ENCODE assay signal across 18 cellular contexts in genomic region chr6:47163536-47163935, GRCh38.
DNase-seq lines count a peak whose midpoint lies in the region; ATAC-seq and TF ChIP-seq lines count a peak whose summit lies in the region.
"Had no signal": no experiment of that assay in that cellular context is flagged by ENCODE, and none has a peak within 500 bp of the region (broad histone marks: within the 10 kb centered on the region; RNA-seq: fewer than 3 reads in every experiment).

No MANE protein-coding gene starts in this region.

- peak overlapping the region; percentile 1 for H3K4me3 Mint-ChIP-seq in T-helper 17 cell
- H3K4me3 Mint-ChIP-seq: T-helper 1 cell treated with Interleukin-12 subunit alpha and Interleukin-12 subunit beta and Interleukin-4 antibody, amounts not matched to agents 30 μg/mL and 1 μg/mL, for 36 hours had no signal

- H3K27me3 ChIP-seq in GM06990 (replicated peaks; ENCODE audit: control insufficient read depth, insufficient read depth, low read length) = no peaks in the 10 kb centered on the region
- H3K27me3 ChIP-seq: Peyer's patch had no signal

- ATAC-seq in GM18870 (IDR thresholded peaks at IDR 0.05; ENCODE audit: unreplicated experiment) = peak; percentile 48
- ATAC-seq in HG02884 (IDR thresholded peaks at IDR 0.05; ENCODE audit: unreplicated experiment) = peak; percentile 51
- no peak for ATAC-seq in T-helper 17 cell
- ATAC-seq in GM19395 (IDR thresholded peaks at IDR 0.05; ENCODE audit: unreplicated experiment) = no peak
- ATAC-seq: HepG2 had no signal

- no peaks in the 10 kb centered on the region for H3K9me3 ChIP-seq in T-helper 17 cell (ENCODE audit: control insufficient read depth, low read length, poor library complexity, severe bottlenecking)
- H3K9me3 ChIP-seq: Peyer's patch had no signal

- H3K36me3 ChIP-seq in GM06990 (ENCODE audit: control insufficient read depth, insufficient read depth, low read length) = no peaks in the 10 kb centered on the region
- H3K36me3 ChIP-seq: Peyer's patch had no signal

- no peaks in the 10 kb centered on the region for H3K4me1 Mint-ChIP-seq in T-helper 17 cell

- no peak overlapping the region for H3K4me3 ChIP-seq in GM06990 (replicated peaks; ENCODE audit: low read depth, low read length)
- H3K4me3 ChIP-seq: Peyer's patch had no signal

- no peaks in the 10 kb centered on the region for H3K36me3 Mint-ChIP-seq in T-helper 17 cell (ENCODE audit: low read depth)

- peak; percentile 34 for DNase-seq in GM06990 (ENCODE audit: extremely low read depth, insufficient read length)
- DNase-seq in T-helper 17 cell = no peak
- no peak for DNase-seq in NCI-H2081 (lab: John Stamatoyannopoulos, UW)
- DNase-seq in COLO668 (lab: John Stamatoyannopoulos, UW; ENCODE audit: unreplicated experiment) = no peak
- no peak for DNase-seq in AG08395 (ENCODE audit: low spot score)
- DNase-seq: DND-41, HCEC 1CT, MM.1S, NCI-H1105 treated with DMSO at 0.1 percent for 48 hours, NCI-H187, NCI-H446, Peyer's patch, SHP77 had no signal

- TF ChIP-seq CTCF in GM06990 (IDR thresholded peaks at IDR 0.05; ENCODE audit: insufficient read depth, low read length, poor library complexity, severe bottlenecking) = no peak

- peaks cover 15% of the 10 kb centered on the region for H3K27me3 Mint-ChIP-seq in T-helper 17 cell

- no peak overlapping the region for H3K27ac Mint-ChIP-seq in T-helper 17 cell
- H3K27ac Mint-ChIP-seq: T-helper 1 cell treated with Interleukin-12 subunit alpha and Interleukin-12 subunit beta and Interleukin-4 antibody, amounts not matched to agents 30 μg/mL and 1 μg/mL, for 36 hours had no signal

Comparison
In these comparisons a context has a peak if more than half of its experiments do, and no peak if none do; other contexts are left out.
1. ATAC-seq: peak in GM18870 (single experiment) and HG02884 (single experiment); none in T-helper 17 cell (single experiment) and GM19395 (single experiment).